28 cellular contexts compared by ENCODE assay signal in genomic region chr3:109548192-109548938, GRCh38.
DNase-seq lines count a peak whose midpoint lies in the region; ATAC-seq and TF ChIP-seq lines count a peak whose summit lies in the region.
"Had no signal": no experiment of that assay in that cellular context is flagged by ENCODE, and none has a peak within 500 bp of the region (broad histone marks: within the 10 kb centered on the region; RNA-seq: fewer than 3 reads in every experiment).

No MANE protein-coding gene starts in this region.

- ATAC-seq in GM18498 (IDR thresholded peaks at IDR 0.05; ENCODE audit: unreplicated experiment) (no peak), HG03175 (IDR thresholded peaks at IDR 0.05; ENCODE audit: unreplicated experiment) (no peak)
- ATAC-seq: A549; activated CD4-positive, CD25-positive, alpha-beta regulatory T cell treated with anti-CD3 and anti-CD28 coated beads, Interleukin-2, amount 50 U/mL, for 24 hours; natural killer cell treated with Interleukin-12 subunit alpha and Interleukin-12 subunit beta and Interleukin-15 and Interleukin-18, amount 100 ng/mL, for 72 hours had no signal

- no peaks in the 10 kb centered on the region for H3K4me1 Mint-ChIP-seq in MCF 10A (ENCODE audit: insufficient read depth, unreplicated experiment)
- H3K4me1 Mint-ChIP-seq: brain, memory B cell had no signal

- POLR2A ChIA-PET in MCF 10A (lab: Yijun Ruan, JAX), result interaction anchor here (0.6 kb wide), 1 partner anchor 165 kb away, joined by 3 read pairs; no protein-coding TSS in a partner anchor

- H3K27ac Mint-ChIP-seq in MCF 10A (ENCODE audit: low read depth, unreplicated experiment), result no peak overlapping the region
- H3K27ac Mint-ChIP-seq: activated naive CD4-positive, alpha-beta T cell treated with anti-CD3 and anti-CD28 coated beads, Interleukin-2, amount 50 U/mL, for 24 hours; brain; H9; memory B cell; natural killer cell treated with Interleukin-12 subunit alpha and Interleukin-12 subunit beta and Interleukin-15 and Interleukin-18, amount 100 ng/mL, for 72 hours; progenitor cell of endocrine pancreas had no signal

- H3K9me3 Mint-ChIP-seq in MCF 10A (ENCODE audit: unreplicated experiment), result no peaks in the 10 kb centered on the region
- H3K9me3 Mint-ChIP-seq: activated naive CD4-positive, alpha-beta T cell treated with anti-CD3 and anti-CD28 coated beads, Interleukin-2, amount 50 U/mL, for 24 hours had no signal

- intact Hi-C loops in MCF 10A (cut with micrococcal nuclease) (no loop called here), breast epithelium (cut with DNase I; ENCODE audit: low total_unique reads) (no loop called here)

- H3K27me3 ChIP-seq in breast epithelium (no peaks in the 10 kb centered on the region), osteoblast (ENCODE audit: insufficient read depth, low read length) (no peaks in the 10 kb centered on the region)
- H3K27me3 ChIP-seq: upper lobe of left lung had no signal

- TF ChIP-seq POLR2A in breast epithelium (IDR thresholded peaks at IDR 0.05), result no peak

- no peak overlapping the region for H3K4me2 ChIP-seq in osteoblast (ENCODE audit: insufficient read depth, low read length)
- H3K4me2 ChIP-seq: A549, smooth muscle cell had no signal

- no peak overlapping the region for H3K27ac ChIP-seq in breast epithelium
- no peak overlapping the region for H3K27ac ChIP-seq in osteoblast (ENCODE audit: low read depth, low read length)
- H3K27ac ChIP-seq: A549, epithelial cell of prostate, upper lobe of left lung had no signal

- H3K9me3 ChIP-seq in breast epithelium (peaks cover 0 to 14% of the 10 kb centered on the region in 2 donors), osteoblast (ENCODE audit: low read depth, low read length) (no peaks in the 10 kb centered on the region)
- H3K9me3 ChIP-seq: A549, upper lobe of left lung had no signal

- DNase-seq in MCF 10A (ENCODE audit: unreplicated experiment) (peak; percentile 15), breast epithelium (ENCODE audit: low spot score in 2 of 2) (no peak), RPMI7951 (ENCODE audit: low read depth) (peak; percentile 23), epithelial cell of proximal tubule (ENCODE audit: low read depth) (peak; percentile 18), osteoblast (ENCODE audit: insufficient read length, low spot score, missing footprints) (no peak), GM19238 (ENCODE audit: insufficient read length, low spot score) (no peak)
- DNase-seq: activated CD8-positive, alpha-beta memory T cell treated with anti-CD3 and anti-CD28 coated beads for 24 hours; dermis blood vessel endothelial cell; foreskin melanocyte; GDM1; H9; kidney; NCI-H187; OCI-M1; stimulated activated CD4-positive, alpha-beta T cell treated with anti-CD3 and anti-CD28 coated beads, Interleukin-4, amount 100 ng/mL, for 1 hour; T1000; upper lobe of left lung had no signal

- H3K4me1 ChIP-seq in breast epithelium (no peaks in the 10 kb centered on the region), osteoblast (ENCODE audit: insufficient read depth, low read length) (no peaks in the 10 kb centered on the region)
- H3K4me1 ChIP-seq: A549, upper lobe of left lung had no signal

- TF ChIP-seq CTCF in MCF 10A (IDR thresholded peaks at IDR 0.05; ENCODE audit: unreplicated experiment) (no peak), breast epithelium (IDR thresholded peaks at IDR 0.05) (no peak), epithelial cell of proximal tubule (conservative IDR thresholded peaks at IDR 0.05; ENCODE audit: low read depth, low read length) (no peak), osteoblast (IDR thresholded peaks at IDR 0.05; ENCODE audit: extremely low read depth, low read depth, low read length) (no peak)

- no peak overlapping the region for H3K4me3 Mint-ChIP-seq in MCF 10A (ENCODE audit: unreplicated experiment)
- H3K4me3 Mint-ChIP-seq: activated naive CD4-positive, alpha-beta T cell treated with anti-CD3 and anti-CD28 coated beads, Interleukin-2, amount 50 U/mL, for 24 hours; brain; H9; memory B cell; natural killer cell treated with Interleukin-12 subunit alpha and Interleukin-12 subunit beta and Interleukin-15 and Interleukin-18, amount 100 ng/mL, for 72 hours had no signal

- H3K36me3 ChIP-seq in breast epithelium (no peaks in the 10 kb centered on the region), osteoblast (ENCODE audit: insufficient read depth, low read length) (no peaks in the 10 kb centered on the region)
- H3K36me3 ChIP-seq: upper lobe of left lung had no signal

- H2AFZ ChIP-seq in osteoblast (ENCODE audit: low read length), result no peak overlapping the region

- no peaks in the 10 kb centered on the region for H3K79me2 ChIP-seq in osteoblast (ENCODE audit: insufficient read depth, low read length)

- no peaks in the 10 kb centered on the region for H3K36me3 Mint-ChIP-seq in MCF 10A (ENCODE audit: insufficient read depth, unreplicated experiment)
- H3K36me3 Mint-ChIP-seq: activated naive CD4-positive, alpha-beta T cell treated with anti-CD3 and anti-CD28 coated beads, Interleukin-2, amount 50 U/mL, for 24 hours; brain; memory B cell; natural killer cell treated with Interleukin-12 subunit alpha and Interleukin-12 subunit beta and Interleukin-15 and Interleukin-18, amount 100 ng/mL, for 72 hours had no signal

- H3K4me3 ChIP-seq in breast epithelium (no peak overlapping the region), epithelial cell of proximal tubule (ENCODE audit: low read depth, low read length) (no peak overlapping the region), osteoblast (ENCODE audit: insufficient read depth, low read length) (no peak overlapping the region)
- H3K4me3 ChIP-seq: A549, smooth muscle cell, upper lobe of left lung had no signal

- CTCF ChIA-PET in MCF 10A (lab: Yijun Ruan, JAX), result no interaction called here

- no peaks in the 10 kb centered on the region for H3K27me3 Mint-ChIP-seq in MCF 10A (ENCODE audit: insufficient read depth, unreplicated experiment)
- H3K27me3 Mint-ChIP-seq: activated naive CD4-positive, alpha-beta T cell treated with anti-CD3 and anti-CD28 coated beads, Interleukin-2, amount 50 U/mL, for 24 hours; brain; memory B cell; natural killer cell treated with Interleukin-12 subunit alpha and Interleukin-12 subunit beta and Interleukin-15 and Interleukin-18, amount 100 ng/mL, for 72 hours; progenitor cell of endocrine pancreas had no signal

- no TSS peak for BruUV-seq in MCF 10A (replicated peaks; lab: Mats Ljungman, UMichigan)

- no peaks in the 10 kb centered on the region for H4K20me1 ChIP-seq in osteoblast (ENCODE audit: insufficient read depth, low read length)

Comparison
In these comparisons a context has a peak if more than half of its experiments do, and no peak if none do; other contexts are left out.
1. DNase-seq: peak in MCF 10A (single experiment), RPMI7951 (single experiment) and epithelial cell of proximal tubule (single experiment); none in breast epithelium (0 of 2), osteoblast (single experiment) and GM19238 (single experiment).